ENCODE assay signal across 17 cellular contexts in the genomic region with DNA sequence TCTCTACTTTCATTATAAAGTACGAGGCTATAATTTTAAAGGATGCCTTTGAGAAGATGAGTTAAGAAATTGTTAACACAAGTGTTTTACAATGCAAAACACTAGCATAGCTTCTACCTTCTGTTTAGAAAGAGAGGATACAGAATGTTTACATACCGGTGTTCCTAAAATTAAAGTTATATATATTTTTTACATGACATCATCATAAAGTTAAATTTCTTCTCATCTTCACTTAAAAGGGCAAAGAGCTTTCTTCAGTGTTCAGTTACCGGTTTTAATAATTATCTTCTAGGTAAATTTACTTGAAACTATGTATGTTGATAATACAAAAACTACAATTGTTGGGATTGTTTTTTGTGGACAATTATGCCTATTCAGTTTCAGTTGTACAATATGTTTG.
"Had no signal": no experiment of that assay in that cellular context is flagged by ENCODE, and none has a peak within 500 bp of the region (broad histone marks: within the 10 kb centered on the region; RNA-seq: fewer than 3 reads in every experiment).

No MANE protein-coding gene starts in this region.

- H3K4me1 Mint-ChIP-seq: activated B cell treated with CpG ODN at 0.5 μM for 24 hours; activated naive CD4-positive, alpha-beta T cell treated with anti-CD3 and anti-CD28 coated beads, Interleukin-2, amount 10 ng/mL, durations not matched to agents 7 days and 5 days; neural progenitor cell; stimulated activated naive B cell treated with anti-CD40 and anti-IgM and Interleukin-4, amounts not matched to agents 10 μg/mL and 1 μg/mL and 100 μg/mL, for 72 hours had no signal

- H3K27me3 Mint-ChIP-seq: activated B cell treated with CpG ODN at 0.5 μM for 24 hours; activated CD4-positive, alpha-beta T cell treated with anti-CD3 and anti-CD28 coated beads, Interleukin-2, amount 10 ng/mL, durations not matched to agents 24 days and 14 days; activated naive CD4-positive, alpha-beta T cell treated with anti-CD3 and anti-CD28 coated beads, Interleukin-2, amount 10 ng/mL, durations not matched to agents 7 days and 5 days; activated T-helper 17 cell treated with anti-CD3 and anti-CD28 coated beads, Interleukin-2, amount 50 U/mL, for 72 hours; stimulated activated naive B cell treated with anti-CD40 and anti-IgM and Interleukin-4, amounts not matched to agents 10 μg/mL and 1 μg/mL and 100 μg/mL, for 72 hours; type B pancreatic cell had no signal

- ATAC-seq: pancreas; stimulated activated naive B cell treated with anti-CD40 and anti-IgM and Interleukin-4, amounts not matched to agents 10 μg/mL and 1 μg/mL and 100 μg/mL, for 72 hours had no signal

- H3K9me3 Mint-ChIP-seq: activated B cell treated with CpG ODN at 0.5 μM for 24 hours; activated CD4-positive, alpha-beta T cell treated with anti-CD3 and anti-CD28 coated beads, Interleukin-2, amount 10 ng/mL, durations not matched to agents 24 days and 14 days; activated naive CD4-positive, alpha-beta T cell treated with anti-CD3 and anti-CD28 coated beads, Interleukin-2, amount 10 ng/mL, durations not matched to agents 7 days and 5 days; activated T-helper 17 cell treated with anti-CD3 and anti-CD28 coated beads, Interleukin-2, amount 50 U/mL, for 72 hours; neural progenitor cell; stimulated activated naive B cell treated with anti-CD40 and anti-IgM and Interleukin-4, amounts not matched to agents 10 μg/mL and 1 μg/mL and 100 μg/mL, for 72 hours; T-helper 1 cell treated with Interleukin-12 subunit alpha and Interleukin-12 subunit beta and Interleukin-4 antibody, amounts not matched to agents 30 μg/mL and 1 μg/mL, for 36 hours; type B pancreatic cell had no signal

- H3K36me3 ChIP-seq: neural progenitor cell had no signal

- H3K9me3 ChIP-seq: adrenal gland, esophagus muscularis mucosa, pancreas had no signal

- H3K4me3 ChIP-seq: adrenal gland, esophagus muscularis mucosa, neural progenitor cell, pancreas had no signal

- FAIRE-seq: endometrium, pancreas, small intestine, TTC549 had no signal

- H3K27me3 ChIP-seq: adrenal gland, esophagus muscularis mucosa, neural progenitor cell, pancreas had no signal

- H3K4me3 Mint-ChIP-seq: activated B cell treated with CpG ODN at 0.5 μM for 24 hours; activated CD4-positive, alpha-beta T cell treated with anti-CD3 and anti-CD28 coated beads, Interleukin-2, amount 10 ng/mL, durations not matched to agents 24 days and 14 days; activated naive CD4-positive, alpha-beta T cell treated with anti-CD3 and anti-CD28 coated beads, Interleukin-2, amount 10 ng/mL, durations not matched to agents 7 days and 5 days; activated T-helper 17 cell treated with anti-CD3 and anti-CD28 coated beads, Interleukin-2, amount 50 U/mL, for 72 hours; neural progenitor cell; stimulated activated naive B cell treated with anti-CD40 and anti-IgM and Interleukin-4, amounts not matched to agents 10 μg/mL and 1 μg/mL and 100 μg/mL, for 72 hours; T-helper 1 cell treated with Interleukin-12 subunit alpha and Interleukin-12 subunit beta and Interleukin-4 antibody, amounts not matched to agents 30 μg/mL and 1 μg/mL, for 36 hours; type B pancreatic cell had no signal

- H3K27ac Mint-ChIP-seq: activated B cell treated with CpG ODN at 0.5 μM for 24 hours; activated CD4-positive, alpha-beta T cell treated with anti-CD3 and anti-CD28 coated beads, Interleukin-2, amount 10 ng/mL, durations not matched to agents 24 days and 14 days; activated naive CD4-positive, alpha-beta T cell treated with anti-CD3 and anti-CD28 coated beads, Interleukin-2, amount 10 ng/mL, durations not matched to agents 7 days and 5 days; neural progenitor cell; stimulated activated naive B cell treated with anti-CD40 and anti-IgM and Interleukin-4, amounts not matched to agents 10 μg/mL and 1 μg/mL and 100 μg/mL, for 72 hours; T-helper 1 cell treated with Interleukin-12 subunit alpha and Interleukin-12 subunit beta and Interleukin-4 antibody, amounts not matched to agents 30 μg/mL and 1 μg/mL, for 36 hours; type B pancreatic cell had no signal

- DNase-seq: activated B cell treated with CpG ODN at 0.5 μM for 24 hours; activated CD4-positive, alpha-beta T cell treated with anti-CD3 and anti-CD28 coated beads, Interleukin-2, amount 10 ng/mL, durations not matched to agents 24 days and 14 days; activated naive CD4-positive, alpha-beta T cell treated with anti-CD3 and anti-CD28 coated beads, Interleukin-2, amount 10 ng/mL, durations not matched to agents 7 days and 5 days; adrenal gland; glutamatergic neuron; left ventricle myocardium superior; mesendoderm; pancreas; small intestine; stimulated activated naive B cell treated with anti-CD40 and anti-IgM and Interleukin-4, amounts not matched to agents 10 μg/mL and 1 μg/mL and 100 μg/mL, for 72 hours had no signal

- H3K4me1 ChIP-seq: adrenal gland, neural progenitor cell, pancreas had no signal

- H3K27ac ChIP-seq: adrenal gland, esophagus muscularis mucosa, neural progenitor cell, pancreas had no signal
